In the genomic region with DNA sequence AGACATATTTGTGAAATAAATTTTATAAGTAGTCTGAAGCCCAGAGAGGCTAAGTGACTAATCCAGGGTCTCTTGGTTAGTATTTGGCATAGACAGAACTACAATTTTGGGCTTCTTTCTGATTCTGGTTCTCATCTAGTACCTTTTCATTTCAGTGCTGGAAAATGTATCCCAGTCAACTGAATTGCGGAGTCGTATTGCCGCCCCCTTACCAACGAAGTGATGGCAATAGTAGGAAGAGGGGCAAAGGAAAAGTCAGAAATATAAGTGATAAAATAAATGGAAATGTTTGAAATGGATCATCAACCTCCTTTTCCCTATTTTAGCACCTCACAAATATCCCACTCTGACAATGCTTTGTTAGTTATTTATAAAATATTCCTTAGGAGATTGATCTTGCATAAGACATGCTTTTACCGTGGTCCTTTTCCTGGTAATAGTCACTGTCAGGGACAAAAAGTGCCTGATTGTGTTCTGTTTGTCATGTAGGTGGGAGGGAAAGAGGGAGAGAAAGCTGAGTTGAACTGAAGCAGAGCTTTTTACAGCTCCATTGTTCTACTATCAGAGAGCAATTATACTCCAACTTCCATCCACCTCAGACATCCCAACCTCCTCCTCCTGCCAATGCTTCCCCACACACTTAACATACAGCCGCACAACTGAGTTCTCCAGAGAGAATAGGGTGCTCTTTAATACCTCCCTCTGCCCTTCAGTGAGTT, we compare ENCODE assay signal across 8 cellular contexts. TPM values are rescaled to one million over a fixed set of nuclear protein-coding genes. Genes with fewer than 3 reads are reported as not detected.
DNase-seq lines count a peak whose midpoint lies in the region; ATAC-seq and TF ChIP-seq lines count a peak whose summit lies in the region.
"Not testable (repeated sequence)": the region's sequence is repeated elsewhere in the genome, so short reads cannot be mapped to it uniquely, and the experiment has no call there.

No MANE protein-coding gene starts in this region.

- H3K4me3 ChIP-seq in CD4-positive, CD25-positive, alpha-beta regulatory T cell (ENCODE audit: low read depth, low read length); naive thymus-derived CD4-positive, alpha-beta T cell (ENCODE audit: low read length): not testable (repeated sequence)

- H3K27ac Mint-ChIP-seq in CD4-positive, CD25-positive, alpha-beta regulatory T cell, result peak overlapping the region in 2 of 3 donors; percentile 21 to 32
- peak overlapping the region; percentile 74 for H3K27ac Mint-ChIP-seq in T-helper 1 cell treated with Interleukin-12 subunit alpha and Interleukin-12 subunit beta and Interleukin-4 antibody, amounts not matched to agents 30 μg/mL and 1 μg/mL, for 36 hours
- H3K27ac Mint-ChIP-seq in activated T-helper 1 cell treated with anti-CD3 and anti-CD28 coated beads, Interleukin-12 subunit alpha, Interleukin-12 subunit beta, Interleukin-2, Interleukin-4 antibody, amounts not matched to agents 30 ng/mL and 10 ng/mL and 1 ng/mL, durations not matched to agents 14 hours and 24 hours and 36 hours, result peak overlapping the region; percentile 41
- peak overlapping the region; percentile 89 for H3K27ac Mint-ChIP-seq in MCF 10A (ENCODE audit: low read depth, unreplicated experiment)
- peak overlapping the region in 8 of 9 donors; percentile 41 to 90 (median 59) for H3K27ac Mint-ChIP-seq in naive thymus-derived CD4-positive, alpha-beta T cell

- H3K27me3 Mint-ChIP-seq in CD4-positive, CD25-positive, alpha-beta regulatory T cell; T-helper 1 cell treated with Interleukin-12 subunit alpha and Interleukin-12 subunit beta and Interleukin-4 antibody, amounts not matched to agents 30 μg/mL and 1 μg/mL, for 36 hours (ENCODE audit: low read depth); activated T-helper 1 cell treated with anti-CD3 and anti-CD28 coated beads, Interleukin-12 subunit alpha, Interleukin-12 subunit beta, Interleukin-2, Interleukin-4 antibody, amounts not matched to agents 30 ng/mL and 10 ng/mL and 1 ng/mL, durations not matched to agents 14 hours and 24 hours and 36 hours (ENCODE audit: insufficient read depth); MCF 10A (ENCODE audit: insufficient read depth, unreplicated experiment); naive thymus-derived CD4-positive, alpha-beta T cell: not testable (repeated sequence)

- BruUV-seq in MCF 10A (replicated peaks; lab: Mats Ljungman, UMichigan), result not testable (repeated sequence)

- not testable (repeated sequence) for DNase-seq in CD4-positive, CD25-positive, alpha-beta regulatory T cell; activated T-helper 1 cell treated with anti-CD3 and anti-CD28 coated beads, Interleukin-12 subunit alpha, Interleukin-12 subunit beta, Interleukin-2, Interleukin-4 antibody, amounts not matched to agents 30 ng/mL and 10 ng/mL and 1 ng/mL, durations not matched to agents 14 hours and 24 hours and 36 hours (ENCODE audit: low spot score); MCF 10A (ENCODE audit: unreplicated experiment); naive thymus-derived CD4-positive, alpha-beta T cell
- peak; percentile 1 for DNase-seq in NCI-H146 (lab: John Stamatoyannopoulos, UW)
- DNase-seq in superior temporal gyrus (ENCODE audit: extremely low spot score), result peak; percentile 56

- ATAC-seq in CD4-positive, CD25-positive, alpha-beta regulatory T cell (ENCODE audit: low read depth in 2 of 2); naive thymus-derived CD4-positive, alpha-beta T cell: not testable (repeated sequence)
- ATAC-seq in esophagus mucosa, result peak; percentile 14

- H3K36me3 Mint-ChIP-seq in CD4-positive, CD25-positive, alpha-beta regulatory T cell, result not testable (repeated sequence)
- peaks cover 17% of the 10 kb centered on the region for H3K36me3 Mint-ChIP-seq in T-helper 1 cell treated with Interleukin-12 subunit alpha and Interleukin-12 subunit beta and Interleukin-4 antibody, amounts not matched to agents 30 μg/mL and 1 μg/mL, for 36 hours (ENCODE audit: low read depth)
- H3K36me3 Mint-ChIP-seq in activated T-helper 1 cell treated with anti-CD3 and anti-CD28 coated beads, Interleukin-12 subunit alpha, Interleukin-12 subunit beta, Interleukin-2, Interleukin-4 antibody, amounts not matched to agents 30 ng/mL and 10 ng/mL and 1 ng/mL, durations not matched to agents 14 hours and 24 hours and 36 hours (ENCODE audit: low read depth), result peaks cover 35% of the 10 kb centered on the region
- H3K36me3 Mint-ChIP-seq in MCF 10A (ENCODE audit: insufficient read depth, unreplicated experiment), result peaks cover 12% of the 10 kb centered on the region
- H3K36me3 Mint-ChIP-seq in naive thymus-derived CD4-positive, alpha-beta T cell, result peaks cover 5 to 31% (median 9%) of the 10 kb centered on the region in 5 donors

- not testable (repeated sequence) for H3K9me3 Mint-ChIP-seq in CD4-positive, CD25-positive, alpha-beta regulatory T cell; T-helper 1 cell treated with Interleukin-12 subunit alpha and Interleukin-12 subunit beta and Interleukin-4 antibody, amounts not matched to agents 30 μg/mL and 1 μg/mL, for 36 hours; activated T-helper 1 cell treated with anti-CD3 and anti-CD28 coated beads, Interleukin-12 subunit alpha, Interleukin-12 subunit beta, Interleukin-2, Interleukin-4 antibody, amounts not matched to agents 30 ng/mL and 10 ng/mL and 1 ng/mL, durations not matched to agents 14 hours and 24 hours and 36 hours; naive thymus-derived CD4-positive, alpha-beta T cell
- H3K9me3 Mint-ChIP-seq in MCF 10A (ENCODE audit: unreplicated experiment), result peaks cover 12% of the 10 kb centered on the region

- TF ChIP-seq CTCF in MCF 10A (IDR thresholded peaks at IDR 0.05; ENCODE audit: unreplicated experiment), result not testable (repeated sequence)

- not testable (repeated sequence) for H3K27ac ChIP-seq in CD4-positive, CD25-positive, alpha-beta regulatory T cell (ENCODE audit: insufficient read depth, low read length, poor library complexity, severe bottlenecking); naive thymus-derived CD4-positive, alpha-beta T cell (ENCODE audit: low read depth, low read length)

- not testable (repeated sequence) for H3K27me3 ChIP-seq in CD4-positive, CD25-positive, alpha-beta regulatory T cell (ENCODE audit: control insufficient read depth, insufficient read depth, low read length); naive thymus-derived CD4-positive, alpha-beta T cell (ENCODE audit: control insufficient read depth in 2 of 2, insufficient read depth in 2 of 2, low read length in 2 of 2)

- peaks cover 21% of the 10 kb centered on the region for H3K4me1 ChIP-seq in CD4-positive, CD25-positive, alpha-beta regulatory T cell (ENCODE audit: control insufficient read depth, insufficient read depth, low read length, poor library complexity, severe bottlenecking)
- H3K4me1 ChIP-seq in naive thymus-derived CD4-positive, alpha-beta T cell (ENCODE audit: control insufficient read depth in 2 of 2, insufficient read depth in 2 of 2, low read length in 2 of 2), result peaks cover 0 to 16% of the 10 kb centered on the region in 2 donors

- POLR2A ChIA-PET in MCF 10A (lab: Yijun Ruan, JAX), result interaction anchor here (0.6 to 2.6 kb wide), 4 partner anchors 8 to 223 kb away, joined by 3 to 12 read pairs (median 4); partner anchors contain the start of gene MSMO1
- POLR2A ChIA-PET in naive thymus-derived CD4-positive, alpha-beta T cell (lab: Charles Lee), result interaction anchor here (0.6 to 0.7 kb wide), 3 partner anchors 101 to 1759 kb away, joined by 3 to 6 read pairs (median 4); no protein-coding TSS in a partner anchor

- peak overlapping the region in 1 of 4 donors; percentile 88 for H3K4me3 Mint-ChIP-seq in CD4-positive, CD25-positive, alpha-beta regulatory T cell
- H3K4me3 Mint-ChIP-seq in T-helper 1 cell treated with Interleukin-12 subunit alpha and Interleukin-12 subunit beta and Interleukin-4 antibody, amounts not matched to agents 30 μg/mL and 1 μg/mL, for 36 hours; activated T-helper 1 cell treated with anti-CD3 and anti-CD28 coated beads, Interleukin-12 subunit alpha, Interleukin-12 subunit beta, Interleukin-2, Interleukin-4 antibody, amounts not matched to agents 30 ng/mL and 10 ng/mL and 1 ng/mL, durations not matched to agents 14 hours and 24 hours and 36 hours; MCF 10A (ENCODE audit: unreplicated experiment): not testable (repeated sequence)
- H3K4me3 Mint-ChIP-seq in naive thymus-derived CD4-positive, alpha-beta T cell, result peak overlapping the region in 3 of 10 donors; percentile 13 to 69 (median 28)

- not testable (repeated sequence) for H3K9me3 ChIP-seq in CD4-positive, CD25-positive, alpha-beta regulatory T cell (ENCODE audit: control insufficient read depth in 2 of 2, low read length in 2 of 2); naive thymus-derived CD4-positive, alpha-beta T cell (ENCODE audit: control insufficient read depth in 2 of 3, low read length in 3 of 3)

- peaks cover 64 to 89% (median 79%) of the 10 kb centered on the region in 4 donors for H3K4me1 Mint-ChIP-seq in CD4-positive, CD25-positive, alpha-beta regulatory T cell
- H3K4me1 Mint-ChIP-seq in T-helper 1 cell treated with Interleukin-12 subunit alpha and Interleukin-12 subunit beta and Interleukin-4 antibody, amounts not matched to agents 30 μg/mL and 1 μg/mL, for 36 hours (ENCODE audit: low read depth), result peaks cover 74% of the 10 kb centered on the region
- H3K4me1 Mint-ChIP-seq in activated T-helper 1 cell treated with anti-CD3 and anti-CD28 coated beads, Interleukin-12 subunit alpha, Interleukin-12 subunit beta, Interleukin-2, Interleukin-4 antibody, amounts not matched to agents 30 ng/mL and 10 ng/mL and 1 ng/mL, durations not matched to agents 14 hours and 24 hours and 36 hours (ENCODE audit: low read depth), result peaks cover 94% of the 10 kb centered on the region
- H3K4me1 Mint-ChIP-seq in MCF 10A (ENCODE audit: insufficient read depth, unreplicated experiment), result peaks cover 60% of the 10 kb centered on the region
- peaks cover 53 to 96% (median 88%) of the 10 kb centered on the region in 7 donors for H3K4me1 Mint-ChIP-seq in naive thymus-derived CD4-positive, alpha-beta T cell

- intact Hi-C loops in activated T-helper 1 cell treated with anti-CD3 and anti-CD28 coated beads, Interleukin-12 subunit alpha, Interleukin-12 subunit beta, Interleukin-2, Interleukin-4 antibody, amounts not matched to agents 30 ng/mL and 10 ng/mL and 1 ng/mL, durations not matched to agents 14 hours and 24 hours and 36 hours (cut with micrococcal nuclease); MCF 10A (cut with micrococcal nuclease); naive thymus-derived CD4-positive, alpha-beta T cell (cut with micrococcal nuclease): not testable (repeated sequence)

- CTCF ChIA-PET in MCF 10A (lab: Yijun Ruan, JAX), result interaction anchor here (0.6 to 0.7 kb wide), 2 partner anchors 37 to 473 kb away, joined by 3 read pairs; no protein-coding TSS in a partner anchor
- CTCF ChIA-PET in naive thymus-derived CD4-positive, alpha-beta T cell (lab: Charles Lee), result interaction anchor here (0.7 kb wide), 1 partner anchor 168 kb away, joined by 3 read pairs; no protein-coding TSS in a partner anchor

- H3K36me3 ChIP-seq in CD4-positive, CD25-positive, alpha-beta regulatory T cell (ENCODE audit: control insufficient read depth, insufficient read depth, low read length); naive thymus-derived CD4-positive, alpha-beta T cell (ENCODE audit: control insufficient read depth in 2 of 3, insufficient read depth in 3 of 3, low read length in 3 of 3): not testable (repeated sequence)

RNA-seq across cellular contexts. Expression of gene KLHL2, which starts 6.8 kb away (rescaled TPM):
- 31.2 TPM for total RNA-seq in CD4-positive, CD25-positive, alpha-beta regulatory T cell
- polyA plus RNA-seq in CD4-positive, CD25-positive, alpha-beta regulatory T cell, result 10 to 100 TPM in 2 of 4 donors, 1 to 10 TPM in 2; 7.1 to 18.7 (median 9.6) TPM
- 38.6 and 40.6 TPM in 2 replicates for total RNA-seq in activated T-helper 1 cell treated with anti-CD3 and anti-CD28 coated beads, Interleukin-12 subunit alpha, Interleukin-12 subunit beta, Interleukin-2, Interleukin-4 antibody, amounts not matched to agents 30 ng/mL and 10 ng/mL and 1 ng/mL, durations not matched to agents 14 hours and 24 hours and 36 hours
- total RNA-seq in MCF 10A (2022) (37.1 and 40.0 TPM in 2 replicates), esophagus mucosa (26.7 TPM)
- total RNA-seq in naive thymus-derived CD4-positive, alpha-beta T cell, result 10 to 100 TPM; 26.9 to 39.9 (median 27.9) TPM
- 1 to 10 TPM; 4.8 to 7.4 TPM for polyA plus RNA-seq in naive thymus-derived CD4-positive, alpha-beta T cell

Comparison
In these comparisons a context has a peak if more than half of its experiments do, and no peak if none do; other contexts are left out.
1. H3K27ac Mint-ChIP-seq: peak in every context shown above with its lines; median percentile 89 in MCF 10A; 74 in T-helper 1 cell treated with Interleukin-12 subunit alpha and Interleukin-12 subunit beta and Interleukin-4 antibody, amounts not matched to agents 30 μg/mL and 1 μg/mL, for 36 hours; 59 in naive thymus-derived CD4-positive, alpha-beta T cell; 41 in activated T-helper 1 cell treated with anti-CD3 and anti-CD28 coated beads, Interleukin-12 subunit alpha, Interleukin-12 subunit beta, Interleukin-2, Interleukin-4 antibody, amounts not matched to agents 30 ng/mL and 10 ng/mL and 1 ng/mL, durations not matched to agents 14 hours and 24 hours and 36 hours; 26 in CD4-positive, CD25-positive, alpha-beta regulatory T cell.